1 cellular context compared by ENCODE assay signal in genomic region chrX:134898450-134898849, GRCh38.
TF ChIP-seq lines count a peak whose summit lies in the region.

No MANE protein-coding gene starts in this region.

TF ChIP-seq in endothelial cell of umbilical vein, 7 proteins besides CTCF, POLR2A, EP300 and RAD21 (continued from another document):
- TF ChIP-seq MAX (IDR thresholded peaks at IDR 0.05; ENCODE audit: insufficient read depth, insufficient read length), result no peak
